ENCODE assay signal across 9 cellular contexts in genomic region chr6:3176562-3177355, GRCh38. TPM values are rescaled to one million over a fixed set of nuclear protein-coding genes. Genes with fewer than 3 reads are reported as not detected.
DNase-seq lines count a peak whose midpoint lies in the region; ATAC-seq, FAIRE-seq and TF ChIP-seq lines count a peak whose summit lies in the region.
"Had no signal": no experiment of that assay in that cellular context is flagged by ENCODE, and none has a peak within 500 bp of the region (broad histone marks: within the 10 kb centered on the region; RNA-seq: fewer than 3 reads in every experiment).

No MANE protein-coding gene starts in this region.

- H4K5ac ChIP-seq in H1 (ENCODE audit: insufficient read length, low read depth, low read length) (no peak overlapping the region), H9 (ENCODE audit: insufficient read length, low read depth, low read length) (no peak overlapping the region)

- H3K4me3 Mint-ChIP-seq in H9, result no peak overlapping the region

- H3K4me3 ChIP-seq in H1 (ENCODE audit: extremely low read depth in 1 of 4, insufficient read depth in 2 of 4, low read depth in 3 of 4, low read length in 4 of 4), result no peak overlapping the region
- H3K4me3 ChIP-seq in skeletal muscle cell (ENCODE audit: low read depth, low read length), result no peak overlapping the region

- H3T11ph ChIP-seq in H9 (ENCODE audit: low read length), result no peak overlapping the region

- POLR2A ChIA-PET in H1 (lab: Charles Lee; ENCODE audit: partially characterized antibody), result interaction anchor here (0.9 to 3.5 kb wide), 9 partner anchors 9 to 52 kb away, joined by 3 to 17 read pairs (median 4); no protein-coding TSS in a partner anchor

- peak overlapping the region; percentile 88; the same call in 1 of the 2 replicates for H2AK5ac ChIP-seq in H1 (ENCODE audit: low read depth, low read length)
- no peak overlapping the region for H2AK5ac ChIP-seq in H9 (ENCODE audit: insufficient read length, low read length)

- no peak for TF ChIP-seq RAD21 in H1 (IDR thresholded peaks at IDR 0.05 in 1 of 2, conservative IDR thresholded peaks at IDR 0.05 in 1 of 2; ENCODE audit: low read depth in 2 of 2, low read length in 2 of 2)

- H4K8ac ChIP-seq in H1 (ENCODE audit: extremely low read depth, insufficient read depth, low read length) (no peak overlapping the region), H9 (replicated peaks; ENCODE audit: insufficient read length, low read depth, low read length) (no peak overlapping the region)

- 0 out of 2 replicates have a peak overlapping the region, but pooled peaks have one; percentile 73 for H2BK5ac ChIP-seq in H1 (ENCODE audit: low read depth, low read length)
- no peak overlapping the region for H2BK5ac ChIP-seq in H9 (ENCODE audit: insufficient read length, low read length)

- H2AFZ ChIP-seq in H1 (ENCODE audit: low read length) (no peak overlapping the region), H9 (ENCODE audit: low read length) (no peak overlapping the region)

- DNase-seq in activated CD4-positive, CD25-positive, alpha-beta regulatory T cell treated with anti-CD3 and anti-CD28 coated beads, Interleukin-2, amount 50 U/mL, for 72 hours, result no peak
- DNase-seq in SIG-M5 treated with dmso at 0.1 percent for 504 hours (lab: John Stamatoyannopoulos, UW; ENCODE audit: unreplicated experiment), result peak; percentile 68
- DNase-seq in H1 (ENCODE audit: low read depth in 1 of 2, low spot score in 2 of 2), result no peak
- DNase-seq in skeletal muscle cell (ENCODE audit: low read depth), result peak; percentile 80
- no peak for DNase-seq in globus pallidus (ENCODE audit: low spot score)
- DNase-seq in H9, result no peak

- no peak overlapping the region for H3K14ac ChIP-seq in H1 (ENCODE audit: insufficient read length)
- no peak overlapping the region for H3K14ac ChIP-seq in H9 (ENCODE audit: insufficient read depth, low read length)

- peak; percentile 89 to 92 for ATAC-seq in activated CD4-positive, CD25-positive, alpha-beta regulatory T cell treated with anti-CD3 and anti-CD28 coated beads, Interleukin-2, amount 50 U/mL, for 24 hours
- no peak for ATAC-seq in HG03442 (IDR thresholded peaks at IDR 0.05; ENCODE audit: unreplicated experiment)

- H3K79me1 ChIP-seq in H1 (ENCODE audit: low read depth, low read length) (no peaks in the 10 kb centered on the region), H9 (ENCODE audit: insufficient read depth, low read depth, low read length, poor library complexity, severe bottlenecking) (no peaks in the 10 kb centered on the region)

- H2BK120ac ChIP-seq in H1 (replicated peaks; ENCODE audit: low read depth, low read length) (no peak overlapping the region), H9 (ENCODE audit: low read depth, low read length, poor library complexity, severe bottlenecking) (no peak overlapping the region)

- H3K4me1 ChIP-seq in H1 (replicated peaks in 1 of 4; ENCODE audit: control insufficient read depth in 3 of 4, insufficient read depth in 4 of 4, low read length in 3 of 4), result peaks cover 0 to 3% (median 0%) of the 10 kb centered on the region in 4 experiments; a peak in 1 of 7 replicates
- peaks cover 6% of the 10 kb centered on the region; the same call in 1 of the 2 replicates for H3K4me1 ChIP-seq in H9 (ENCODE audit: insufficient read depth, low read length)

- no peaks in the 10 kb centered on the region for H3K36me3 ChIP-seq in H1 (ENCODE audit: control insufficient read depth in 2 of 4, insufficient read depth in 4 of 4, low read length in 3 of 4)

- H3K18ac ChIP-seq in H1 (ENCODE audit: extremely low read depth, low read length), result no peak overlapping the region
- no peak overlapping the region for H3K18ac ChIP-seq in H9 (ENCODE audit: insufficient read length, low read depth, low read length)

- H4K91ac ChIP-seq in H1 (replicated peaks; ENCODE audit: insufficient read length, low read length) (no peak overlapping the region), H9 (ENCODE audit: insufficient read length, low read depth, low read length) (no peak overlapping the region)

- H4K20me1 ChIP-seq in H1 (replicated peaks in 1 of 2; ENCODE audit: control insufficient read depth in 1 of 2, insufficient read depth in 2 of 2, low read length in 2 of 2) (no peaks in the 10 kb centered on the region), H9 (ENCODE audit: control insufficient read depth, insufficient read depth, insufficient read length) (no peaks in the 10 kb centered on the region)

- H3K23ac ChIP-seq in H1 (ENCODE audit: insufficient read length), result no peak overlapping the region
- H3K23ac ChIP-seq in H9 (ENCODE audit: insufficient read length, low read depth, low read length), result no peak overlapping the region

- CTCF ChIA-PET in H1 (lab: Charles Lee; ENCODE audit: partially characterized antibody), result interaction anchor here (0.8 to 3.4 kb wide), 9 partner anchors 10 to 756 kb away, joined by 3 to 13 read pairs (median 4); no protein-coding TSS in a partner anchor

- H3K27ac ChIP-seq in H1 (ENCODE audit: low read depth, low read length) (no peak overlapping the region), H9 (ENCODE audit: insufficient read length, low read depth, low read length) (no peak overlapping the region)
- H3K27ac ChIP-seq: C4-2B had no signal

- peaks cover 23 to 37% of the 10 kb centered on the region in 2 experiments for H3K4me1 Mint-ChIP-seq in H9

- FAIRE-seq in H1 (lab: Jason Lieb, UNC), result no peak

- H3K23me2 ChIP-seq in H1 (ENCODE audit: low read depth, low read length) (no peaks in the 10 kb centered on the region; the same call in 1 of the 2 replicates), H9 (ENCODE audit: insufficient read length, low read depth, low read length, poor library complexity, severe bottlenecking) (no peaks in the 10 kb centered on the region)

- H3K4me2 ChIP-seq in H1 (ENCODE audit: insufficient read depth in 1 of 2, low read depth in 2 of 2, low read length in 2 of 2) (no peak overlapping the region), H9 (ENCODE audit: insufficient read depth, insufficient read length, low read length) (no peak overlapping the region)

- H3K4ac ChIP-seq in H1 (replicated peaks; ENCODE audit: insufficient read length, low read depth, low read length) (no peak overlapping the region), H9 (ENCODE audit: low read depth, low read length) (no peak overlapping the region)

- TF ChIP-seq CTCF in H1 (IDR thresholded peaks at IDR 0.05; ENCODE audit: control extremely low read depth in 1 of 3, insufficient read depth in 1 of 3, low read depth in 1 of 3, low read length in 3 of 3), result no peak
- no peak for TF ChIP-seq CTCF in H9 (conservative IDR thresholded peaks at IDR 0.05)

- H3K9me3 ChIP-seq in H1 (ENCODE audit: insufficient read depth in 2 of 2, low read depth in 1 of 2, low read length in 1 of 2) (no peaks in the 10 kb centered on the region), H9 (ENCODE audit: control insufficient read depth, low read depth, low read length) (no peaks in the 10 kb centered on the region)

- H3K27ac Mint-ChIP-seq in H9, result no peak overlapping the region

- TF ChIP-seq EP300 in H1 (IDR thresholded peaks at IDR 0.05; ENCODE audit: borderline replicate concordance in 1 of 2, low read depth in 2 of 2, low read length in 2 of 2), result no peak

- 93% methylated on average over 20 of the region's 22 CpGs; no CpG with 5 or more reads in 1 of the 2 experiments for WGBS in H1 (ENCODE audit: extremely low coverage in 1 of 2, insufficient coverage in 1 of 2, insufficient read length in 1 of 2, insufficient replicate concordance in 2 of 2, low coverage in 1 of 2, low lambda C conversion rate in 2 of 2, missing lambda C conversion rate in 1 of 2), 2 experiments
- WGBS in H9 (ENCODE audit: extremely low coverage, insufficient read length, low lambda C conversion rate), result no CpG with 5 or more reads among the region's 22 CpGs

- H3K27me3 Mint-ChIP-seq in H9 (ENCODE audit: low read depth), result no peaks in the 10 kb centered on the region; the same call in 1 of the 2 replicates

- no peaks in the 10 kb centered on the region for H3K79me2 ChIP-seq in H1 (ENCODE audit: control insufficient read depth in 1 of 2, insufficient read depth in 2 of 2, low read length in 2 of 2)
- H3K79me2 ChIP-seq in H9 (ENCODE audit: insufficient read depth, low read length), result no peaks in the 10 kb centered on the region

- 0 out of 2 replicates have a peak overlapping the region, but pooled peaks have one; percentile 98 for H2BK12ac ChIP-seq in H1 (ENCODE audit: low read depth, low read length)
- H2BK12ac ChIP-seq in H9 (ENCODE audit: insufficient read length, low read depth, low read length), result no peak overlapping the region

- H3K56ac ChIP-seq in H1 (replicated peaks; ENCODE audit: insufficient read length, low read depth, low read length) (no peak overlapping the region), H9 (ENCODE audit: insufficient read length, low read depth, low read length) (no peak overlapping the region)

- peaks cover 0 to 4% of the 10 kb centered on the region in 2 experiments; a peak in 2 of 5 replicates for H3K9me3 Mint-ChIP-seq in H9

- no peak overlapping the region for H2BK15ac ChIP-seq in H1 (ENCODE audit: low read length)
- no peak overlapping the region for H2BK15ac ChIP-seq in H9 (ENCODE audit: low read depth, low read length)

- H3K36me3 Mint-ChIP-seq in H9 (ENCODE audit: insufficient read depth in 1 of 3, low read depth in 3 of 3), result peaks cover 0 to 2% (median 0%) of the 10 kb centered on the region in 3 experiments; a peak in 2 of 7 replicates

- H3K9ac ChIP-seq in H1 (replicated peaks in 1 of 4; ENCODE audit: extremely low read depth in 1 of 4, low read depth in 3 of 4, low read length in 3 of 4) (no peak overlapping the region), H9 (ENCODE audit: extremely low read depth, insufficient read length, low read length) (no peak overlapping the region)

- H3K27me3 ChIP-seq in H1 (replicated peaks in 1 of 4; ENCODE audit: control insufficient read depth in 3 of 4, extremely low read depth in 1 of 4, insufficient read depth in 3 of 4, low read length in 3 of 4) (no peaks in the 10 kb centered on the region), H9 (ENCODE audit: insufficient read depth, low read length) (no peaks in the 10 kb centered on the region)

- H2BK20ac ChIP-seq in H1 (ENCODE audit: low read length) (0 out of 2 replicates have a peak overlapping the region, but pooled peaks have one; percentile 24), H9 (ENCODE audit: low read depth, low read length, poor library complexity, severe bottlenecking) (no peak overlapping the region)

- no peak for TF ChIP-seq POLR2A in H1 (IDR thresholded peaks at IDR 0.05; ENCODE audit: control extremely low read depth in 1 of 2, low read depth in 2 of 2, low read length in 2 of 2)

RNA-seq across cellular contexts. Expression of gene TUBB2A, which starts 19.4 kb away (rescaled TPM):
- total RNA-seq in H1 (2021; fragmentation: NEBNext Ultra II Directional; extraction: Animal tissue kit (Norgen Biotek cat#: 25700)), result 330 and 349 TPM in 2 replicates
- 315 and 408 TPM in 2 replicates for polyA plus RNA-seq in H1 (2011; rRNA removed)
- 319 TPM for polyA plus RNA-seq in H1 (2011; cell fraction: cytosol; rRNA removed)
- polyA plus RNA-seq in H1 (2011; cell fraction: nucleus; rRNA removed), result 327 TPM
- 269 to 376 TPM (median 351 TPM) in 4 replicates for polyA plus RNA-seq in H1 (2012, experiment 1 of 2)
- polyA plus RNA-seq in H1 (2012, experiment 2 of 2), result 288 TPM
- 294 TPM for polyA plus RNA-seq in H1 (2013, experiment 1 of 2)
- polyA plus RNA-seq in H1 (2013, experiment 2 of 2), result 283 TPM
- polyA minus RNA-seq in H1 (2011; rRNA and poly(A)+ RNA removed), result 135 and 152 TPM in 2 replicates
- 270 TPM for polyA minus RNA-seq in H1 (2011; cell fraction: cytosol; rRNA and poly(A)+ RNA removed)
- 83.7 TPM for polyA minus RNA-seq in H1 (2011; cell fraction: nucleus; rRNA and poly(A)+ RNA removed)
- 258 and 268 TPM in 2 replicates for total RNA-seq in H9 (2021)

RNA-seq across cellular contexts. Expression of gene TUBB2B, which starts 50.7 kb away (rescaled TPM):
- 599 and 612 TPM in 2 replicates for total RNA-seq in H1 (2021; fragmentation: NEBNext Ultra II Directional; extraction: Animal tissue kit (Norgen Biotek cat#: 25700))
- 722 and 951 TPM in 2 replicates for polyA plus RNA-seq in H1 (2011; rRNA removed)
- 899 TPM for polyA plus RNA-seq in H1 (2011; cell fraction: cytosol; rRNA removed)
- polyA plus RNA-seq in H1 (2011; cell fraction: nucleus; rRNA removed), result 619 TPM
- 543 to 843 TPM (median 779 TPM) in 4 replicates for polyA plus RNA-seq in H1 (2012, experiment 1 of 2)
- 645 TPM for polyA plus RNA-seq in H1 (2012, experiment 2 of 2)
- 579 TPM for polyA plus RNA-seq in H1 (2013, experiment 1 of 2)
- polyA plus RNA-seq in H1 (2013, experiment 2 of 2), result 581 TPM
- 449 and 484 TPM in 2 replicates for polyA minus RNA-seq in H1 (2011; rRNA and poly(A)+ RNA removed)
- 482 TPM for polyA minus RNA-seq in H1 (2011; cell fraction: cytosol; rRNA and poly(A)+ RNA removed)
- 267 TPM for polyA minus RNA-seq in H1 (2011; cell fraction: nucleus; rRNA and poly(A)+ RNA removed)
- 317 and 320 TPM in 2 replicates for total RNA-seq in H9 (2021)

RNA-seq across cellular contexts. Expression of gene BPHL, which starts 58.2 kb away (rescaled TPM):
- 36.4 and 36.6 TPM in 2 replicates for total RNA-seq in H1 (2021; fragmentation: NEBNext Ultra II Directional; extraction: Animal tissue kit (Norgen Biotek cat#: 25700))
- 21.8 and 24.4 TPM in 2 replicates for polyA plus RNA-seq in H1 (2011; rRNA removed)
- 30.2 TPM for polyA plus RNA-seq in H1 (2011; cell fraction: cytosol; rRNA removed)
- polyA plus RNA-seq in H1 (2011; cell fraction: nucleus; rRNA removed), result 25.8 TPM
- polyA plus RNA-seq in H1 (2012, experiment 1 of 2), result 38.7 to 44.5 TPM (median 39.5 TPM) in 4 replicates
- polyA plus RNA-seq in H1 (2012, experiment 2 of 2), result 19.9 TPM
- polyA plus RNA-seq in H1 (2013, experiment 1 of 2), result 38.8 TPM
- polyA plus RNA-seq in H1 (2013, experiment 2 of 2), result 35.0 TPM
- 17.2 and 21.9 TPM in 2 replicates for polyA minus RNA-seq in H1 (2011; rRNA and poly(A)+ RNA removed)
- 14.6 TPM for polyA minus RNA-seq in H1 (2011; cell fraction: cytosol; rRNA and poly(A)+ RNA removed)
- polyA minus RNA-seq in H1 (2011; cell fraction: nucleus; rRNA and poly(A)+ RNA removed), result 29.6 TPM
- total RNA-seq in H9 (2021), result 48.7 and 50.2 TPM in 2 replicates

Comparison
In these comparisons a context has a peak if more than half of its experiments do, and no peak if none do; other contexts are left out.
1. DNase-seq: peak in SIG-M5 treated with dmso at 0.1 percent for 504 hours (single experiment) and skeletal muscle cell (single experiment); none in activated CD4-positive, CD25-positive, alpha-beta regulatory T cell treated with anti-CD3 and anti-CD28 coated beads, Interleukin-2, amount 50 U/mL, for 72 hours (single experiment), H1 (0 of 2), globus pallidus (single experiment) and H9 (single experiment).